8 cellular contexts compared by ENCODE assay signal in genomic region chr4:2261110-2261852, GRCh38. TPM values are rescaled to one million over a fixed set of nuclear protein-coding genes. Genes with fewer than 3 reads are reported as not detected.
A peak's percentile ranks its signal among the peaks of the same experiment; 100 is the strongest.
DNase-seq lines count a peak whose midpoint lies in the region; ATAC-seq and TF ChIP-seq lines count a peak whose summit lies in the region.

No MANE protein-coding gene starts in this region.

- no peaks in the 10 kb centered on the region for H3K27me3 ChIP-seq in smooth muscle cell (ENCODE audit: low read depth)

- H3K4me3 Mint-ChIP-seq in T-cell (peak overlapping the region; percentile 69 to 78 (median 71)), brain (peak overlapping the region; percentile 67 to 81 (median 79))

- peak; percentile 76 for DNase-seq in GM10248 (ENCODE audit: extremely low spot score)
- DNase-seq in T-cell = peak in 33 of 34 experiments; percentile 13 to 63 (median 46)
- peak; percentile 69 for DNase-seq in iPS-NIHi7 (ENCODE audit: extremely low spot score)
- no peak for DNase-seq in smooth muscle cell (lab: John Stamatoyannopoulos, UW; ENCODE audit: unreplicated experiment)
- DNase-seq in superior temporal gyrus (ENCODE audit: extremely low spot score) = no peak

- H3K9me3 ChIP-seq in smooth muscle cell (replicated peaks; ENCODE audit: low read depth) = no peaks in the 10 kb centered on the region

- H3K27me3 Mint-ChIP-seq in T-cell (no peaks in the 10 kb centered on the region), brain (no peaks in the 10 kb centered on the region)

- no peak overlapping the region for H2AFZ ChIP-seq in smooth muscle cell (ENCODE audit: low read depth)

- peaks cover 49% of the 10 kb centered on the region for H4K20me1 ChIP-seq in smooth muscle cell (ENCODE audit: low read depth)

- H3K27ac ChIP-seq in smooth muscle cell (ENCODE audit: low read depth) = peak overlapping the region; percentile 53

- H3K9ac ChIP-seq in smooth muscle cell (ENCODE audit: low read depth) = peak overlapping the region; percentile 96

- WGBS in smooth muscle cell (ENCODE audit: low lambda C conversion rate) = 1% methylated on average over 12 of the region's 91 CpGs

- peak overlapping the region; percentile 99 for H3K4me3 ChIP-seq in smooth muscle cell

- ATAC-seq in HG02798 (IDR thresholded peaks at IDR 0.05; ENCODE audit: poor library complexity, unreplicated experiment) = peak; percentile 20
- peak; percentile 22 to 29 (median 26) for ATAC-seq in T-cell (replicated peaks in 1 of 4)
- no peak for ATAC-seq in GM19324 (IDR thresholded peaks at IDR 0.05; ENCODE audit: low FRiP score, unreplicated experiment)

- H3K4me1 Mint-ChIP-seq in T-cell = peaks cover 0 to 19% (median 14%) of the 10 kb centered on the region in 3 donors
- H3K4me1 Mint-ChIP-seq in brain = peaks cover 21% of the 10 kb centered on the region

- H3K27ac Mint-ChIP-seq in T-cell (no peak overlapping the region), brain (peak overlapping the region in 1 of 5 experiments; percentile 30)

- peak overlapping the region; percentile 98 for H3K4me2 ChIP-seq in smooth muscle cell

- TF ChIP-seq CTCF in GM10248 (IDR thresholded peaks at IDR 0.05; ENCODE audit: control extremely low read depth, extremely low read depth, low read depth, missing control alignments) (no peak), brain (conservative IDR thresholded peaks at IDR 0.05) (no peak), smooth muscle cell (IDR thresholded peaks at IDR 0.05; ENCODE audit: borderline replicate concordance, insufficient read depth, poor library complexity, severe bottlenecking) (no peak)

- H3K36me3 ChIP-seq in smooth muscle cell (ENCODE audit: low read depth) = no peaks in the 10 kb centered on the region

- no peaks in the 10 kb centered on the region for H3F3A ChIP-seq in smooth muscle cell (ENCODE audit: low read depth)

- POLR2A ChIA-PET in GM10248 (lab: Yijun Ruan, JAX) = interaction anchor here (1.0 kb wide), 1 partner anchor 41 kb away, joined by 3 read pairs; no protein-coding TSS in a partner anchor
- POLR2A ChIA-PET in T-cell (lab: Charles Lee) = interaction anchor here in 1 of 2 donors (1.0 to 2.0 kb wide), 5 partner anchors 19 to 208 kb away, joined by 3 to 14 read pairs (median 3); partner anchors contain the start of genes HAUS3, POLN and RNF4

- no peaks in the 10 kb centered on the region for H3K36me3 Mint-ChIP-seq in T-cell
- no peaks in the 10 kb centered on the region for H3K36me3 Mint-ChIP-seq in brain

- H3K79me2 ChIP-seq in smooth muscle cell (ENCODE audit: low read depth) = peaks cover 44% of the 10 kb centered on the region

- H3K4me1 ChIP-seq in smooth muscle cell (ENCODE audit: low read depth) = peaks cover 20% of the 10 kb centered on the region

- H3K9me3 Mint-ChIP-seq in T-cell (no peaks in the 10 kb centered on the region), brain (no peaks in the 10 kb centered on the region)

- CTCF ChIA-PET in GM10248 (lab: Yijun Ruan, JAX) (no interaction called here), T-cell (lab: Charles Lee) (interaction anchor here (1.0 to 1.4 kb wide), 5 partner anchors 19 to 89 kb away, joined by 3 to 17 read pairs (median 5); partner anchors contain the start of genes HAUS3 (in 1 of the 2) and POLN (in 1 of the 2))

RNA-seq across cellular contexts. Expression of gene MXD4, which starts 0.6 kb away (rescaled TPM):
- total RNA-seq in T-cell (100 to 1,000 TPM in 1 of 5 donors, 10 to 100 TPM in 4; 57.0 to 125 (median 78.2) TPM), smooth muscle cell (26.8 and 28.2 TPM in 2 replicates)
- polyA plus RNA-seq in brain (ENCODE audit: insufficient read depth, low read depth, low replicate concordance) (58.0 TPM), smooth muscle cell (81.8 and 87.6 TPM in 2 replicates)

RNA-seq across cellular contexts. Expression of gene HAUS3, which starts 19.4 kb away (rescaled TPM):
- total RNA-seq in T-cell (10 to 100 TPM; 29.3 to 94.0 (median 31.2) TPM), smooth muscle cell (15.1 and 16.2 TPM in 2 replicates)
- polyA plus RNA-seq in brain (ENCODE audit: insufficient read depth, low read depth, low replicate concordance) (3.8 TPM), smooth muscle cell (8.7 and 13.4 TPM in 2 replicates)

RNA-seq across cellular contexts. Expression of gene POLN, which starts 19.4 kb away (rescaled TPM):
- total RNA-seq in T-cell = 1 to 10 TPM; 2.5 to 3.7 (median 2.7) TPM
- polyA plus RNA-seq in brain (ENCODE audit: insufficient read depth, low read depth, low replicate concordance) = 1.1 TPM
- 0.63 and 3.0 TPM in 2 replicates for total RNA-seq in smooth muscle cell
- polyA plus RNA-seq in smooth muscle cell = 0.35 and 2.0 TPM in 2 replicates

Comparison
In these comparisons a context has a peak if more than half of its experiments do, and no peak if none do; other contexts are left out.
1. DNase-seq: peak in GM10248 (single experiment), T-cell (33 of 34) and iPS-NIHi7 (single experiment); none in smooth muscle cell (single experiment) and superior temporal gyrus (single experiment).